Comparison of ENCODE assay signal across 9 cellular contexts in the genomic region with DNA sequence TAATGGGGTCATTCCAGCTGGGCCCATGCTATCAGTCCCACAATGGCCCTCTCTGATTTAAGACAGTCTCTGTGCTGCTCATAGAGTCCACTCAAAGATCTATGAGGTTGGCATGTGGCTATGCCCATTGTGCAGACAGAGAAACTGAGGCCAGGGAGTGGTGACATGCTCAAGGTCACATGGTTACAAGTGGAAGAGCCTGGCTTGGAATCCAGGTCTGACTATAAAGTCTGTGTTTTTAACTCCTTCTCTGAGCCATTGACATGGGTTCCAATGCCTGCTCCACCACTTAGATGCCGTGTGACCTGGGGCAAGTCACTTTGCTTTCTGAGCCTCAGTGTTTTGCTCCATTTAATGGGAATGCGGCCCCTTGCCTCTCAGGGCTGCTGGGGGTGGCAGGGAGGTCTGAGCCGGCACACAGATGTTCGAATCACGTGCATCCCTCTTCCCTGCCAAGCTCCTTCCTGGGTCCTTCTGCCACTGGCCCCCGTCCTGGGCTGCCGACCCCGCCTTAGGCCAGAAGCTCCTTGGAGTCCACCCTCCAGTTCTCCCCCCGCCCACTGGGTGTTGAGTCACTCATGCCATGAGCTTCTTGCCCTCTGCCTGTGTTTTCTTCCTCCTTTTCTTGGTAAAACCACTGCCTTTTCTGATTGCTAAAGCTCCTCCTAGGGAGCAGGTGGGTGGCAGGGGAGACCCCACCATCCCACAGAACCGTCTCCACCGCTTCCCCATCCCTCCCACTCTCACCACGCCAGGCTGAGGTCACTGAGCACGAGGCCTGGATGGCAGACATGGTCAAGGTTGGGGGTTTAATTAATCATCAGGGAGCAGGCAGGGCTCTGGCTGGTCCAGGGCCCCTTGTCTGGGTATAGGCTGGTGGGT. TPM values are rescaled to one million over a fixed set of nuclear protein-coding genes. Genes with fewer than 3 reads are reported as not detected.
DNase-seq lines count a peak whose midpoint lies in the region; ATAC-seq and TF ChIP-seq lines count a peak whose summit lies in the region.
"Had no signal": no experiment of that assay in that cellular context is flagged by ENCODE, and none has a peak within 500 bp of the region (broad histone marks: within the 10 kb centered on the region; RNA-seq: fewer than 3 reads in every experiment).

No MANE protein-coding gene starts in this region.

- TF ChIP-seq CTCF in activated CD8-positive, alpha-beta T cell treated with anti-CD3 and anti-CD28 coated beads for 36 hours (IDR thresholded peaks at IDR 0.05), result no peak
- TF ChIP-seq CTCF in tibial artery (IDR thresholded peaks at IDR 0.05), result no peak

- H3K27me3 Mint-ChIP-seq in activated naive CD4-positive, alpha-beta T cell treated with anti-CD3 and anti-CD28 coated beads for 36 hours (ENCODE audit: low read depth), result no peaks in the 10 kb centered on the region
- H3K27me3 Mint-ChIP-seq in activated CD8-positive, alpha-beta T cell treated with anti-CD3 and anti-CD28 coated beads for 36 hours, result no peaks in the 10 kb centered on the region

- no peaks in the 10 kb centered on the region for H3K27me3 ChIP-seq in tibial artery
- H3K27me3 ChIP-seq: body of pancreas had no signal

- POLR2A ChIA-PET in activated CD8-positive, alpha-beta T cell treated with anti-CD3 and anti-CD28 coated beads for 36 hours (lab: Charles Lee), result no interaction called here

- peaks cover 0 to 7% of the 10 kb centered on the region in 2 donors for H3K9me3 Mint-ChIP-seq in activated naive CD4-positive, alpha-beta T cell treated with anti-CD3 and anti-CD28 coated beads, Interleukin-2, amount 50 U/mL, for 72 hours
- H3K9me3 Mint-ChIP-seq in activated naive CD4-positive, alpha-beta T cell treated with anti-CD3 and anti-CD28 coated beads for 36 hours, result peaks cover 4% of the 10 kb centered on the region
- peaks cover 2% of the 10 kb centered on the region for H3K9me3 Mint-ChIP-seq in activated CD8-positive, alpha-beta T cell treated with anti-CD3 and anti-CD28 coated beads for 36 hours

- H3K4me3 Mint-ChIP-seq in activated naive CD4-positive, alpha-beta T cell treated with anti-CD3 and anti-CD28 coated beads for 36 hours, result no peak overlapping the region
- H3K4me3 Mint-ChIP-seq in activated CD8-positive, alpha-beta T cell treated with anti-CD3 and anti-CD28 coated beads for 36 hours, result no peak overlapping the region

- DNase-seq in activated naive CD4-positive, alpha-beta T cell treated with anti-CD3 and anti-CD28 coated beads, Interleukin-2, amount 50 U/mL, for 72 hours (ENCODE audit: low spot score in 2 of 2), result no peak
- no peak for DNase-seq in activated naive CD4-positive, alpha-beta T cell treated with anti-CD3 and anti-CD28 coated beads for 36 hours
- DNase-seq in activated CD8-positive, alpha-beta T cell treated with anti-CD3 and anti-CD28 coated beads for 36 hours, result peak; percentile 79
- peak; percentile 82 for DNase-seq in kidney tubule cell (ENCODE audit: low spot score)
- DNase-seq in tibial artery, result peak; percentile 78 to 89
- DNase-seq in activated CD4-positive, CD25-positive, alpha-beta regulatory T cell (lab: John Stamatoyannopoulos, UW), result no peak

- intact Hi-C loops in activated naive CD4-positive, alpha-beta T cell treated with anti-CD3 and anti-CD28 coated beads for 36 hours (cut with micrococcal nuclease), result no loop called here
- intact Hi-C loops in activated CD8-positive, alpha-beta T cell treated with anti-CD3 and anti-CD28 coated beads for 36 hours (cut with micrococcal nuclease), result no loop called here
- intact Hi-C loops in tibial artery (cut with DNase I; ENCODE audit: low total_unique reads), result no loop called here

- peaks cover 0 to 7% of the 10 kb centered on the region in 2 donors for H3K36me3 Mint-ChIP-seq in activated naive CD4-positive, alpha-beta T cell treated with anti-CD3 and anti-CD28 coated beads, Interleukin-2, amount 50 U/mL, for 72 hours
- H3K36me3 Mint-ChIP-seq in activated naive CD4-positive, alpha-beta T cell treated with anti-CD3 and anti-CD28 coated beads for 36 hours (ENCODE audit: low read depth), result no peaks in the 10 kb centered on the region
- H3K36me3 Mint-ChIP-seq in activated CD8-positive, alpha-beta T cell treated with anti-CD3 and anti-CD28 coated beads for 36 hours (ENCODE audit: low read depth), result no peaks in the 10 kb centered on the region

- ATAC-seq in activated naive CD4-positive, alpha-beta T cell treated with anti-CD3 and anti-CD28 coated beads, Interleukin-2, amount 50 U/mL, for 72 hours, result peak in 1 of 2 donors; percentile 53
- ATAC-seq in activated CD8-positive, alpha-beta T cell treated with anti-CD3 and anti-CD28 coated beads for 36 hours, result peak; percentile 68
- ATAC-seq in GM21526 (IDR thresholded peaks at IDR 0.05; ENCODE audit: low FRiP score, unreplicated experiment) (no peak), GM18867 (IDR thresholded peaks at IDR 0.05; ENCODE audit: unreplicated experiment) (no peak)
- ATAC-seq: body of pancreas had no signal

- H3K27ac Mint-ChIP-seq in activated naive CD4-positive, alpha-beta T cell treated with anti-CD3 and anti-CD28 coated beads, Interleukin-2, amount 50 U/mL, for 72 hours, result peak overlapping the region; percentile 13 to 83
- no peak overlapping the region for H3K27ac Mint-ChIP-seq in activated naive CD4-positive, alpha-beta T cell treated with anti-CD3 and anti-CD28 coated beads for 36 hours
- peak overlapping the region; percentile 66 for H3K27ac Mint-ChIP-seq in activated CD8-positive, alpha-beta T cell treated with anti-CD3 and anti-CD28 coated beads for 36 hours

- peak overlapping the region; percentile 79 to 86 for H3K27ac ChIP-seq in tibial artery

- CTCF ChIA-PET in activated naive CD4-positive, alpha-beta T cell treated with anti-CD3 and anti-CD28 coated beads for 36 hours (lab: Charles Lee), result no interaction called here
- CTCF ChIA-PET in activated CD8-positive, alpha-beta T cell treated with anti-CD3 and anti-CD28 coated beads for 36 hours (lab: Charles Lee), result interaction anchor here (1.3 kb wide), 1 partner anchor 523 kb away, joined by 3 read pairs; no protein-coding TSS in a partner anchor

- no peak overlapping the region for H3K4me3 ChIP-seq in tibial artery
- H3K4me3 ChIP-seq: body of pancreas had no signal

- no peaks in the 10 kb centered on the region for H3K36me3 ChIP-seq in tibial artery

- H3K4me1 ChIP-seq in tibial artery, result peaks cover 0 to 45% (median 28%) of the 10 kb centered on the region in 4 donors

- no peaks in the 10 kb centered on the region for H3K4me1 Mint-ChIP-seq in activated naive CD4-positive, alpha-beta T cell treated with anti-CD3 and anti-CD28 coated beads for 36 hours (ENCODE audit: low read depth)
- peaks cover 18% of the 10 kb centered on the region for H3K4me1 Mint-ChIP-seq in activated CD8-positive, alpha-beta T cell treated with anti-CD3 and anti-CD28 coated beads for 36 hours (ENCODE audit: low read depth)

- H3K9me3 ChIP-seq in tibial artery, result no peaks in the 10 kb centered on the region
- H3K9me3 ChIP-seq: body of pancreas had no signal

RNA-seq across cellular contexts. Expression of a gene that starts 35.7 kb away (rescaled TPM):
- 10 to 100 TPM; 29.0 to 50.9 TPM for total RNA-seq in activated naive CD4-positive, alpha-beta T cell treated with anti-CD3 and anti-CD28 coated beads, Interleukin-2, amount 50 U/mL, for 72 hours
- 10 to 100 TPM; 38.5 to 38.6 TPM for total RNA-seq in activated naive CD4-positive, alpha-beta T cell treated with anti-CD3 and anti-CD28 coated beads for 36 hours
- 10 to 100 TPM; 27.2 to 28.4 TPM for total RNA-seq in activated CD8-positive, alpha-beta T cell treated with anti-CD3 and anti-CD28 coated beads for 36 hours

Comparison
In these comparisons a context has a peak if more than half of its experiments do, and no peak if none do; other contexts are left out.
1. DNase-seq: peak in activated CD8-positive, alpha-beta T cell treated with anti-CD3 and anti-CD28 coated beads for 36 hours (single experiment), kidney tubule cell (single experiment) and tibial artery (2 of 2); none in activated naive CD4-positive, alpha-beta T cell treated with anti-CD3 and anti-CD28 coated beads, Interleukin-2, amount 50 U/mL, for 72 hours (0 of 2), activated naive CD4-positive, alpha-beta T cell treated with anti-CD3 and anti-CD28 coated beads for 36 hours (single experiment) and activated CD4-positive, CD25-positive, alpha-beta regulatory T cell (0 of 4).